28 cellular contexts compared by ENCODE assay signal in the genomic region with DNA sequence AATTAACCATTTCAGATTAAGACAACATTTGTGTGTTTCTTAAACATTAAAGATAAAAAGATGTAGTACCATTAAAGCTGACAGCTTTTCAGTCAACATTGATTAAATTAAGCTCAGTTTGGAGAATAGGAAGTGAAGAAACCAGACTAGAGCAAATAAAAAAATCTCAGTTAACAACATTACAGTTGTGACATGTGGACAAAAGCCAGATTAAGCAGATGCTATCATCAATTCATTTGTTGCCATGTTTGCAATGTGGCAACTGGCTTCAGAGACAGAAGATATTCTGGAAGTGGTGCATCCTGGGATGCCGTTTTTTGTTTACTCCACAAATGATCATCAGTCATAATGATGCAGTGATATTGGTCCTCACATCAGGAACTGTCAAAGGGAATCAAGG.
DNase-seq lines count a peak whose midpoint lies in the region; ATAC-seq and TF ChIP-seq lines count a peak whose summit lies in the region.
"Had no signal": no experiment of that assay in that cellular context is flagged by ENCODE, and none has a peak within 500 bp of the region (broad histone marks: within the 10 kb centered on the region; RNA-seq: fewer than 3 reads in every experiment).

No MANE protein-coding gene starts in this region.

- no peak for TF ChIP-seq CTCF in VCaP (conservative IDR thresholded peaks at IDR 0.05)
- no peak for TF ChIP-seq CTCF in Caco-2 (IDR thresholded peaks at IDR 0.05; ENCODE audit: insufficient read depth in 1 of 2, low read depth in 1 of 2, low read length in 1 of 2, severe bottlenecking in 1 of 2, unreplicated experiment in 1 of 2)

- H3K9me3 ChIP-seq in Caco-2 = no peaks in the 10 kb centered on the region
- H3K9me3 ChIP-seq: esophagus squamous epithelium, right atrium auricular region, SJSA1, spleen, tibial nerve had no signal

- no TSS peak for BruUV-seq in Caco-2 (replicated peaks; lab: Mats Ljungman, UMichigan)

- H3K27ac ChIP-seq in VCaP = peak overlapping the region; percentile 67
- H3K27ac ChIP-seq: C4-2B, cardiac muscle cell, esophagus squamous epithelium, neural progenitor cell, right atrium auricular region, SJSA1, spleen, tibial nerve had no signal

- intact Hi-C loops in Caco-2 (cut with micrococcal nuclease; ENCODE audit: unreplicated experiment) = loop anchor here (5.0 kb wide), 1 partner anchor 338 kb away; no protein-coding TSS in a partner anchor

- no peaks in the 10 kb centered on the region for H3K9me3 Mint-ChIP-seq in activated T-cell treated with anti-CD3 and anti-CD28 coated beads, Interleukin-2, amount 50 U/mL, for 4 hours
- no peaks in the 10 kb centered on the region for H3K9me3 Mint-ChIP-seq in activated CD8-positive, alpha-beta T cell treated with anti-CD3 and anti-CD28 coated beads, Interleukin-2, amount 10 ng/mL, durations not matched to agents 7 days and 5 days (ENCODE audit: insufficient read depth)
- no peaks in the 10 kb centered on the region for H3K9me3 Mint-ChIP-seq in Caco-2 (ENCODE audit: unreplicated experiment)
- H3K9me3 Mint-ChIP-seq: activated CD8-positive, alpha-beta T cell treated with anti-CD3 and anti-CD28 coated beads for 36 hours; dendritic cell treated with granulocyte-macrophage colony-stimulating factor and Interleukin-4, amounts not matched to agents 40 ng/mL and 50 ng/mL, for 4 days; neural progenitor cell had no signal

- H3K4me1 Mint-ChIP-seq in activated T-cell treated with anti-CD3 and anti-CD28 coated beads, Interleukin-2, amount 50 U/mL, for 4 hours (ENCODE audit: low read depth) = no peaks in the 10 kb centered on the region
- no peaks in the 10 kb centered on the region for H3K4me1 Mint-ChIP-seq in activated CD8-positive, alpha-beta T cell treated with anti-CD3 and anti-CD28 coated beads, Interleukin-2, amount 10 ng/mL, durations not matched to agents 7 days and 5 days (ENCODE audit: low read depth)
- no peaks in the 10 kb centered on the region for H3K4me1 Mint-ChIP-seq in Caco-2 (ENCODE audit: low read depth, unreplicated experiment)
- H3K4me1 Mint-ChIP-seq: neural progenitor cell, T-helper 17 cell had no signal

- no peak for ATAC-seq in activated T-cell treated with anti-CD3 and anti-CD28 coated beads, Interleukin-2, amount 50 U/mL, for 4 hours
- ATAC-seq in activated CD8-positive, alpha-beta T cell treated with anti-CD3 and anti-CD28 coated beads, Interleukin-2, amount 10 ng/mL, durations not matched to agents 7 days and 5 days = no peak
- ATAC-seq: activated CD8-positive, alpha-beta T cell treated with anti-CD3 and anti-CD28 coated beads for 36 hours; T-helper 17 cell had no signal

- no peak overlapping the region for H3K27ac Mint-ChIP-seq in activated CD8-positive, alpha-beta T cell treated with anti-CD3 and anti-CD28 coated beads, Interleukin-2, amount 10 ng/mL, durations not matched to agents 7 days and 5 days
- no peak overlapping the region for H3K27ac Mint-ChIP-seq in Caco-2 (ENCODE audit: unreplicated experiment)
- H3K27ac Mint-ChIP-seq: activated CD8-positive, alpha-beta T cell treated with anti-CD3 and anti-CD28 coated beads for 36 hours; activated naive CD8-positive, alpha-beta T cell; dendritic cell treated with granulocyte-macrophage colony-stimulating factor and Interleukin-4, amounts not matched to agents 40 ng/mL and 50 ng/mL, for 4 days; neural progenitor cell; T-helper 17 cell had no signal

- no peaks in the 10 kb centered on the region for H3K36me3 ChIP-seq in Caco-2 (ENCODE audit: control insufficient read depth, insufficient read depth, low read length)
- H3K36me3 ChIP-seq: cardiac muscle cell, esophagus squamous epithelium, neural progenitor cell, right atrium auricular region, SJSA1, spleen, tibial nerve had no signal

- no peaks in the 10 kb centered on the region for H3K36me3 Mint-ChIP-seq in activated T-cell treated with anti-CD3 and anti-CD28 coated beads, Interleukin-2, amount 50 U/mL, for 4 hours (ENCODE audit: insufficient read depth)
- no peaks in the 10 kb centered on the region for H3K36me3 Mint-ChIP-seq in activated CD8-positive, alpha-beta T cell treated with anti-CD3 and anti-CD28 coated beads, Interleukin-2, amount 10 ng/mL, durations not matched to agents 7 days and 5 days (ENCODE audit: low read depth)
- H3K36me3 Mint-ChIP-seq in Caco-2 (ENCODE audit: insufficient read depth, unreplicated experiment) = no peaks in the 10 kb centered on the region
- H3K36me3 Mint-ChIP-seq: activated naive CD8-positive, alpha-beta T cell; neural progenitor cell had no signal

- H3K4me3 ChIP-seq in Caco-2 (ENCODE audit: low read depth, low read length) = no peak overlapping the region
- H3K4me3 ChIP-seq: cardiac muscle cell, esophagus squamous epithelium, neural progenitor cell, right atrium auricular region, SJSA1, spleen, tibial nerve had no signal

- CTCF ChIA-PET in activated CD8-positive, alpha-beta T cell treated with anti-CD3 and anti-CD28 coated beads, Interleukin-2, amount 10 ng/mL, durations not matched to agents 7 days and 5 days (lab: Charles Lee) = no interaction called here
- CTCF ChIA-PET in Caco-2 (lab: Charles Lee) = no interaction called here

- DNase-seq in NCI-H2196 (lab: John Stamatoyannopoulos, UW; ENCODE audit: unreplicated experiment) (peak; percentile 7), NCI-H2196 treated with DMSO at 0.1 percent for 48 hours (lab: John Stamatoyannopoulos, UW; ENCODE audit: unreplicated experiment) (no peak), NCI-H446 (lab: John Stamatoyannopoulos, UW) (peak; percentile 52 to 79), Caco-2 (no peak)
- no peak for DNase-seq in activated T-cell treated with anti-CD3 and anti-CD28 coated beads, Interleukin-2, amount 50 U/mL, for 4 hours
- no peak for DNase-seq in activated CD8-positive, alpha-beta T cell treated with anti-CD3 and anti-CD28 coated beads, Interleukin-2, amount 10 ng/mL, durations not matched to agents 7 days and 5 days
- DNase-seq: activated CD8-positive, alpha-beta T cell treated with anti-CD3 and anti-CD28 coated beads for 36 hours; activated effector memory CD4-positive, alpha-beta T cell treated with Interleukin-2 at 50 U/mL for 16 hours; activated T-cell treated with anti-CD3 and anti-CD28 coated beads for 4 hours; aorta; esophagus squamous epithelium; hippocampal formation; mesenchymal stem cell; NCI-H1048; NCI-H2107; NCI-H510A; RPMI8226; spleen; T-helper 17 cell had no signal

- no peak overlapping the region for H3K4me3 Mint-ChIP-seq in activated T-cell treated with anti-CD3 and anti-CD28 coated beads, Interleukin-2, amount 50 U/mL, for 4 hours
- no peak overlapping the region for H3K4me3 Mint-ChIP-seq in activated CD8-positive, alpha-beta T cell treated with anti-CD3 and anti-CD28 coated beads, Interleukin-2, amount 10 ng/mL, durations not matched to agents 7 days and 5 days
- no peak overlapping the region for H3K4me3 Mint-ChIP-seq in Caco-2 (ENCODE audit: unreplicated experiment)
- H3K4me3 Mint-ChIP-seq: activated CD8-positive, alpha-beta T cell treated with anti-CD3 and anti-CD28 coated beads for 36 hours; activated naive CD8-positive, alpha-beta T cell; dendritic cell treated with granulocyte-macrophage colony-stimulating factor and Interleukin-4, amounts not matched to agents 40 ng/mL and 50 ng/mL, for 4 days; neural progenitor cell; T-helper 17 cell had no signal

- POLR2A ChIA-PET in activated CD8-positive, alpha-beta T cell treated with anti-CD3 and anti-CD28 coated beads, Interleukin-2, amount 10 ng/mL, durations not matched to agents 7 days and 5 days (lab: Charles Lee) = no interaction called here
- POLR2A ChIA-PET in Caco-2 (lab: Charles Lee) = no interaction called here

- H3K27me3 ChIP-seq in Caco-2 (replicated peaks; ENCODE audit: control insufficient read depth, insufficient read depth, low read length) = no peaks in the 10 kb centered on the region
- H3K27me3 ChIP-seq: esophagus squamous epithelium, neural progenitor cell, right atrium auricular region, SJSA1, spleen, tibial nerve had no signal

- H3K4me1 ChIP-seq in Caco-2 = no peaks in the 10 kb centered on the region
- H3K4me1 ChIP-seq: esophagus squamous epithelium, neural progenitor cell, right atrium auricular region, SJSA1, spleen, tibial nerve had no signal

- no peaks in the 10 kb centered on the region for H3K27me3 Mint-ChIP-seq in activated T-cell treated with anti-CD3 and anti-CD28 coated beads, Interleukin-2, amount 50 U/mL, for 4 hours (ENCODE audit: low read depth)
- H3K27me3 Mint-ChIP-seq in activated CD8-positive, alpha-beta T cell treated with anti-CD3 and anti-CD28 coated beads, Interleukin-2, amount 10 ng/mL, durations not matched to agents 7 days and 5 days (ENCODE audit: low read depth) = no peaks in the 10 kb centered on the region
- peaks cover 6% of the 10 kb centered on the region for H3K27me3 Mint-ChIP-seq in Caco-2 (ENCODE audit: insufficient read depth, unreplicated experiment)
- H3K27me3 Mint-ChIP-seq: activated CD8-positive, alpha-beta T cell treated with anti-CD3 and anti-CD28 coated beads for 36 hours; dendritic cell treated with granulocyte-macrophage colony-stimulating factor and Interleukin-4, amounts not matched to agents 40 ng/mL and 50 ng/mL, for 4 days; T-helper 17 cell had no signal

Comparison
In these comparisons a context has a peak if more than half of its experiments do, and no peak if none do; other contexts are left out.
1. DNase-seq: peak in NCI-H2196 (single experiment) and NCI-H446 (2 of 2); none in NCI-H2196 treated with DMSO at 0.1 percent for 48 hours (single experiment), activated T-cell treated with anti-CD3 and anti-CD28 coated beads, Interleukin-2, amount 50 U/mL, for 4 hours (single experiment), activated CD8-positive, alpha-beta T cell treated with anti-CD3 and anti-CD28 coated beads, Interleukin-2, amount 10 ng/mL, durations not matched to agents 7 days and 5 days (single experiment) and Caco-2 (0 of 2).